ENCODE assay signal across 8 cellular contexts in genomic region chr1:204074274-204075115, GRCh38. TPM values are rescaled to one million over a fixed set of nuclear protein-coding genes. Genes with fewer than 3 reads are reported as not detected.
DNase-seq lines count a peak whose midpoint lies in the region; ATAC-seq and TF ChIP-seq lines count a peak whose summit lies in the region.

No MANE protein-coding gene starts in this region.

- H3K27ac ChIP-seq in mammary epithelial cell (ENCODE audit: insufficient read depth, low read depth, low read length) (peak overlapping the region; percentile 2), iPS-20b (ENCODE audit: low read length) (peak overlapping the region; percentile 34)

- ATAC-seq in HG02981 (IDR thresholded peaks at IDR 0.05; ENCODE audit: unreplicated experiment): no peak

- in situ Hi-C loops in mammary epithelial cell (cut with MboI; ENCODE audit: low sequenced_read_pairs in 2 of 2): no loop called here

- no peak for TF ChIP-seq CTCF in mammary epithelial cell (conservative IDR thresholded peaks at IDR 0.05 in 1 of 2, IDR thresholded peaks at IDR 0.05 in 1 of 2; ENCODE audit: extremely low read depth in 1 of 2, insufficient read depth in 1 of 2, low read depth in 1 of 2, low read length in 2 of 2)
- TF ChIP-seq CTCF in retinal pigment epithelial cell (conservative IDR thresholded peaks at IDR 0.05; ENCODE audit: low read depth, low read length): no peak

- H3K4me2 ChIP-seq in mammary epithelial cell (ENCODE audit: insufficient read depth, low read depth, low read length): peak overlapping the region; percentile 89

- H3K36me3 ChIP-seq in mammary epithelial cell (ENCODE audit: insufficient read depth, low read length) (no peaks in the 10 kb centered on the region), iPS-20b (ENCODE audit: insufficient read depth, low read depth, low read length) (peaks cover 6% of the 10 kb centered on the region)

- TSS peak; percentile 24 for BruUV-seq in mammary epithelial cell (replicated peaks; lab: Mats Ljungman, UMichigan)

- H3K79me2 ChIP-seq in mammary epithelial cell (ENCODE audit: insufficient read depth, low read length): peaks cover 57% of the 10 kb centered on the region

- H3K27me3 ChIP-seq in mammary epithelial cell (ENCODE audit: insufficient read depth, low read length) (no peaks in the 10 kb centered on the region), iPS-20b (ENCODE audit: insufficient read depth, low read length) (peaks cover 7% of the 10 kb centered on the region; the same call in 1 of the 2 replicates)

- no peaks in the 10 kb centered on the region for H3K9me3 ChIP-seq in mammary epithelial cell (replicated peaks; ENCODE audit: insufficient read depth, low read length)
- no peaks in the 10 kb centered on the region for H3K9me3 ChIP-seq in iPS-20b (ENCODE audit: insufficient read depth, low read depth, low read length)

- H3K4me1 ChIP-seq in mammary epithelial cell (ENCODE audit: insufficient read depth, low read length) (peaks cover 17% of the 10 kb centered on the region), iPS-20b (ENCODE audit: insufficient read depth, low read length) (peaks cover 33% of the 10 kb centered on the region)

- peak overlapping the region; percentile 74 to 99 (median 86) for H3K4me3 ChIP-seq in mammary epithelial cell (replicated peaks in 1 of 3; ENCODE audit: insufficient read depth in 1 of 3, low read depth in 2 of 3, low read length in 3 of 3)
- H3K4me3 ChIP-seq in iPS-20b (ENCODE audit: low read length): peak overlapping the region; percentile 84
- peak overlapping the region; percentile 81 for H3K4me3 ChIP-seq in retinal pigment epithelial cell (ENCODE audit: low read length)

- peak overlapping the region; percentile 92 for H2AFZ ChIP-seq in mammary epithelial cell (ENCODE audit: low read depth, low read length)

- DNase-seq in NCI-H2081 (lab: John Stamatoyannopoulos, UW): peak; percentile 50 to 62
- DNase-seq in NCI-H2081 treated with DMSO at 0.1 percent for 48 hours (lab: John Stamatoyannopoulos, UW): no peak
- peak; percentile 38 for DNase-seq in NCI-H2227 treated with DMSO at 0.1 percent for 48 hours (lab: John Stamatoyannopoulos, UW)
- peak; percentile 56 for DNase-seq in mammary epithelial cell
- no peak for DNase-seq in retinal pigment epithelial cell (ENCODE audit: low read depth)
- DNase-seq in activated effector memory CD4-positive, alpha-beta T cell treated with anti-CD3 and anti-CD28 coated beads, Interleukin-2, amount 50 U/mL, for 16 hours: no peak

- WGBS in mammary epithelial cell (ENCODE audit: low coverage, missing lambda C conversion rate): 1% methylated on average over 29 of the region's 64 CpGs

- no peaks in the 10 kb centered on the region for H4K20me1 ChIP-seq in mammary epithelial cell (ENCODE audit: insufficient read depth, low read length)

- dilution Hi-C loops in mammary epithelial cell (cut with HindIII; ENCODE audit: low sequenced_read_pairs): no loop called here

- intact Hi-C loops in mammary epithelial cell (cut with micrococcal nuclease): loop anchor here (5.0 kb wide), 1 partner anchor 187 kb away; no protein-coding TSS in a partner anchor

- CTCF ChIA-PET in mammary epithelial cell (lab: Charles Lee; ENCODE audit: low non-redundant PET): no interaction called here

- H3K9ac ChIP-seq in mammary epithelial cell (ENCODE audit: insufficient read depth, low read length) (peak overlapping the region; percentile 34), iPS-20b (ENCODE audit: low read depth, low read length) (peak overlapping the region; percentile 89)

RNA-seq across cellular contexts. Expression of gene SOX13, which starts 1.6 kb away (rescaled TPM):
- 10 to 100 TPM in 1 of 2 donors, 1 to 10 TPM in 1; 7.8 to 22.0 TPM for total RNA-seq in mammary epithelial cell
- 13.2 TPM for polyA plus RNA-seq in mammary epithelial cell
- polyA minus RNA-seq in mammary epithelial cell: 18.0 TPM

Comparison
In these comparisons a context has a peak if more than half of its experiments do, and no peak if none do; other contexts are left out.
1. DNase-seq: peak in NCI-H2081 (2 of 2), NCI-H2227 treated with DMSO at 0.1 percent for 48 hours (single experiment) and mammary epithelial cell (single experiment); none in NCI-H2081 treated with DMSO at 0.1 percent for 48 hours (single experiment), retinal pigment epithelial cell (single experiment) and activated effector memory CD4-positive, alpha-beta T cell treated with anti-CD3 and anti-CD28 coated beads, Interleukin-2, amount 50 U/mL, for 16 hours (single experiment).
2. Peak in every context shown above with its lines, with median percentiles within 50 percentile points of each other: H3K4me3 ChIP-seq.